Comparison of ENCODE assay signal across 34 cellular contexts in genomic region chr19:19686580-19686979, GRCh38.
"Had no signal": no experiment of that assay in that cellular context is flagged by ENCODE, and none has a peak within 500 bp of the region (broad histone marks: within the 10 kb centered on the region; RNA-seq: fewer than 3 reads in every experiment).

No MANE protein-coding gene starts in this region.

- H3K4me1 Mint-ChIP-seq: activated CD4-positive, alpha-beta T cell treated with anti-CD3 and anti-CD28 coated beads, Interleukin-2, amount 10 ng/mL, durations not matched to agents 24 days and 14 days; activated naive CD8-positive, alpha-beta T cell treated with anti-CD3 and anti-CD28 coated beads, Interleukin-2, amount 50 U/mL, for 24 hours; brain had no signal

- DNase-seq: activated CD4-positive, alpha-beta T cell treated with anti-CD3 and anti-CD28 coated beads for 1 hour; activated CD4-positive, alpha-beta T cell treated with anti-CD3 and anti-CD28 coated beads, Interleukin-2, amount 10 ng/mL, durations not matched to agents 24 days and 14 days; activated CD4-positive, alpha-beta T cell treated with anti-CD3 and anti-CD28 coated beads, Interleukin-2, amount 50 U/mL, for 4 hours; activated CD4-positive, CD25-positive, alpha-beta regulatory T cell; activated gamma-delta T cell; activated naive CD4-positive, alpha-beta T cell treated with Interleukin-2 at 50 U/mL for 16 hours; activated naive CD8-positive, alpha-beta T cell treated with anti-CD3 and anti-CD28 coated beads, Interleukin-2, amount 50 U/mL, for 24 hours; activated T-cell treated with anti-CD3 and anti-CD28 coated beads, Interleukin-2, amount 50 U/mL, for 1 hour; activated T-cell treated with anti-CD3 and anti-CD28 coated beads, Interleukin-2, amount 50 U/mL, for 72 hours; anterior cingulate cortex; caudate nucleus; cerebellar nuclear complex; Kasumi-1; KG1; MG63; NCI-H1092 treated with DMSO at 0.1 percent for 48 hours; NCI-H187; NCI-H2029 treated with DMSO at 0.1 percent for 48 hours; NCI-H2107; NCI-H2171 treated with DMSO at 0.1 percent for 48 hours; NCI-H2227 treated with DMSO at 0.1 percent for 48 hours; NCI-H446; NCI-H510A treated with DMSO at 0.1 percent for 48 hours; NCI-H526 treated with DMSO at 0.1 percent for 48 hours; NCI-H774; SHP77; T1000; WERI-Rb-1 had no signal

- H3K4me3 Mint-ChIP-seq: activated CD4-positive, alpha-beta T cell treated with anti-CD3 and anti-CD28 coated beads, Interleukin-2, amount 10 ng/mL, durations not matched to agents 24 days and 14 days; activated naive CD8-positive, alpha-beta T cell; activated naive CD8-positive, alpha-beta T cell treated with anti-CD3 and anti-CD28 coated beads, Interleukin-2, amount 50 U/mL, for 24 hours; activated T-cell treated with anti-CD3 and anti-CD28 coated beads, Interleukin-2, amount 50 U/mL, for 72 hours; brain had no signal

- H3K4me1 ChIP-seq: SJCRH30 had no signal

- ATAC-seq: Panc1 had no signal

- H3K9me3 ChIP-seq: SJCRH30 had no signal

- H3K27ac Mint-ChIP-seq: activated CD4-positive, alpha-beta T cell treated with anti-CD3 and anti-CD28 coated beads, Interleukin-2, amount 10 ng/mL, durations not matched to agents 24 days and 14 days; activated naive CD8-positive, alpha-beta T cell; activated naive CD8-positive, alpha-beta T cell treated with anti-CD3 and anti-CD28 coated beads, Interleukin-2, amount 50 U/mL, for 24 hours; activated T-cell treated with anti-CD3 and anti-CD28 coated beads, Interleukin-2, amount 50 U/mL, for 72 hours; activated T-helper 2 cell treated with anti-CD3 and anti-CD28 coated beads, Interferon-gamma antibody, Interleukin-2, Interleukin-4, amounts not matched to agents 10 μg/mL and 5 μg/mL and 100 μg/mL, durations not matched to agents 14 hours and 24 hours and 36 hours; brain had no signal

- H3K27me3 ChIP-seq: MG63, SJCRH30 had no signal

- H3K27ac ChIP-seq: SJCRH30, SK-N-MC, WERI-Rb-1 had no signal

- H3K4me3 ChIP-seq: MG63, SJCRH30, SK-N-MC had no signal

- H3K36me3 ChIP-seq: SJCRH30 had no signal

- H3K27me3 Mint-ChIP-seq: activated CD4-positive, alpha-beta T cell treated with anti-CD3 and anti-CD28 coated beads, Interleukin-2, amount 10 ng/mL, durations not matched to agents 24 days and 14 days; activated naive CD8-positive, alpha-beta T cell; activated naive CD8-positive, alpha-beta T cell treated with anti-CD3 and anti-CD28 coated beads, Interleukin-2, amount 50 U/mL, for 24 hours; brain had no signal
